Comparison of ENCODE assay signal across 8 cellular contexts in the genomic region with DNA sequence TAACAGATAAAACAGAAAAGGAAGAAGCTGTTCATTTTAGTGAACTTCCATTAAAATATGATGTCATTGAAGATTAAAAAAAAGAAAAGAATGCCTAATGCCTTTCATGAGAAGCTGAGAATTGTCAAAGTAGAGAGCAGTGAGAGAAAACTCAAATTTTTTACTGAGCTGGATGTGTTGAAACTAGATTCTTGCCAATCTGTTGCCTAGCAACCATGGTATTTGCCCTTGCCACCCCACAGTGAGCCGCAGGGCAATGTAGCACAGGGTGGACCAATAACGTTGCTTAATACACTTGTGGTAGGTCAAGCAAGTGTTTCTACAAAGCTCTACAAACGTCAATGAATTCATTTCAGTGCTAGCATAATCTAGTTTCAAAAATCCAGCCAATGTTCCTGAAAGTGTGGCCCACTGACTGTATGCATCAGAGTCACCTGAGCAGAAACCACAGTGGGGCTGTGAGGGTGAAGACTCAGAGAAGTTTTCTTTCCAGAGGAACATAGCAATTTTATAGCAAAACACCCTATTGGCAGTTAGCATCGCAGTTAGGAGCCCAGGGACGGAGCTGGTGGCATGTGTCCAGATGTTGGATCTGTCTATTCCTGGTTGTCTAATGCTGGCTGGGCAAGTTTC.
DNase-seq lines count a peak whose midpoint lies in the region; ATAC-seq and TF ChIP-seq lines count a peak whose summit lies in the region.

No MANE protein-coding gene starts in this region.

- peaks cover 4% of the 10 kb centered on the region for H3K36me3 Mint-ChIP-seq in chondrocyte (ENCODE audit: low read depth)

- 16 to 21% methylated on average over 5 of the region's 5 CpGs for WGBS in upper lobe of left lung, 2 donors

- H3K4me1 Mint-ChIP-seq in chondrocyte (ENCODE audit: low read depth): peaks cover 38% of the 10 kb centered on the region

- H3K4me1 ChIP-seq in lower lobe of right lung (peaks cover 15% of the 10 kb centered on the region), upper lobe of left lung (peaks cover 7 to 14% (median 9%) of the 10 kb centered on the region in 4 donors)

- no peak for TF ChIP-seq POLR2A in upper lobe of left lung (IDR thresholded peaks at IDR 0.05)

- H3K27me3 Mint-ChIP-seq in chondrocyte (ENCODE audit: low read depth): no peaks in the 10 kb centered on the region

- H3K4me3 Mint-ChIP-seq in chondrocyte (ENCODE audit: unreplicated experiment): peak overlapping the region; percentile 23

- ATAC-seq in HG02642 (IDR thresholded peaks at IDR 0.05; ENCODE audit: poor library complexity, unreplicated experiment): peak; percentile 68
- peak; percentile 96 for ATAC-seq in lower lobe of right lung
- ATAC-seq in upper lobe of left lung (ENCODE audit: low FRiP score in 2 of 2): peak; percentile 86 to 88
- ATAC-seq in GM18861 (IDR thresholded peaks at IDR 0.05; ENCODE audit: unreplicated experiment): no peak

- TF ChIP-seq EP300 in upper lobe of left lung (IDR thresholded peaks at IDR 0.05): peak in 2 of 4 donors; percentile 5 to 52

- intact Hi-C loops in lower lobe of right lung (cut with DNase I): no loop called here

- DNase-seq in GM03348 (ENCODE audit: low spot score): peak; percentile 62
- peak; percentile 18 for DNase-seq in NCI-H510A treated with DMSO at 0.1 percent for 48 hours (lab: John Stamatoyannopoulos, UW)
- no peak for DNase-seq in chondrocyte (ENCODE audit: low spot score)
- peak; percentile 71 for DNase-seq in lower lobe of right lung
- DNase-seq in upper lobe of left lung: peak in 1 of 2 donors; percentile 84
- DNase-seq in LoVo (ENCODE audit: low spot score): no peak

- H3K9me3 Mint-ChIP-seq in chondrocyte (ENCODE audit: low read depth): peaks cover 2% of the 10 kb centered on the region

- H3K27ac Mint-ChIP-seq in chondrocyte (ENCODE audit: unreplicated experiment): peak overlapping the region; percentile 93

- H3K9me3 ChIP-seq in lower lobe of right lung (no peaks in the 10 kb centered on the region), upper lobe of left lung (no peaks in the 10 kb centered on the region)

- peak overlapping the region; percentile 65 for H3K27ac ChIP-seq in lower lobe of right lung
- peak overlapping the region; percentile 26 to 60 (median 42) for H3K27ac ChIP-seq in upper lobe of left lung

- no peaks in the 10 kb centered on the region for H3K27me3 ChIP-seq in lower lobe of right lung (ENCODE audit: low read depth)
- H3K27me3 ChIP-seq in upper lobe of left lung: no peaks in the 10 kb centered on the region

- H3K36me3 ChIP-seq in lower lobe of right lung (no peaks in the 10 kb centered on the region), upper lobe of left lung (no peaks in the 10 kb centered on the region)

- TF ChIP-seq CTCF in chondrocyte (IDR thresholded peaks at IDR 0.05) (no peak), lower lobe of right lung (IDR thresholded peaks at IDR 0.05) (no peak), upper lobe of left lung (IDR thresholded peaks at IDR 0.05) (no peak)

- H3K4me3 ChIP-seq in lower lobe of right lung: no peak overlapping the region
- no peak overlapping the region for H3K4me3 ChIP-seq in upper lobe of left lung

Comparison
In these comparisons a context has a peak if more than half of its experiments do, and no peak if none do; other contexts are left out.
1. DNase-seq: peak in GM03348 (single experiment), NCI-H510A treated with DMSO at 0.1 percent for 48 hours (single experiment) and lower lobe of right lung (single experiment); none in chondrocyte (single experiment) and LoVo (single experiment).